26 cellular contexts compared by ENCODE assay signal in genomic region chr2:215620528-215620927, GRCh38.
DNase-seq lines count a peak whose midpoint lies in the region; ATAC-seq, FAIRE-seq and TF ChIP-seq lines count a peak whose summit lies in the region.
"Had no signal": no experiment of that assay in that cellular context is flagged by ENCODE, and none has a peak within 500 bp of the region (broad histone marks: within the 10 kb centered on the region; RNA-seq: fewer than 3 reads in every experiment).

No MANE protein-coding gene starts in this region.

- H3K79me2 ChIP-seq in astrocyte (ENCODE audit: insufficient read depth, low read length): no peaks in the 10 kb centered on the region

- no peaks in the 10 kb centered on the region for H3K36me3 Mint-ChIP-seq in astrocyte (ENCODE audit: low read depth, unreplicated experiment)
- no peaks in the 10 kb centered on the region for H3K36me3 Mint-ChIP-seq in nephron (ENCODE audit: low read depth)
- H3K36me3 Mint-ChIP-seq: activated CD8-positive, alpha-beta memory T cell treated with anti-CD3 and anti-CD28 coated beads, Interleukin-2, amount 10 ng/mL, durations not matched to agents 7 days and 5 days had no signal

- H3K27ac Mint-ChIP-seq in astrocyte (ENCODE audit: unreplicated experiment): peak overlapping the region; percentile 55
- peak overlapping the region in 1 of 3 experiments; percentile 52 for H3K27ac Mint-ChIP-seq in nephron
- H3K27ac Mint-ChIP-seq: activated CD8-positive, alpha-beta memory T cell treated with anti-CD3 and anti-CD28 coated beads, Interleukin-2, amount 10 ng/mL, durations not matched to agents 7 days and 5 days; dendritic cell treated with granulocyte-macrophage colony-stimulating factor and Interleukin-4, amounts not matched to agents 40 ng/mL and 50 ng/mL, for 4 days had no signal

- H3K27me3 ChIP-seq in astrocyte (ENCODE audit: insufficient read depth, low read length) (no peaks in the 10 kb centered on the region), thymus (ENCODE audit: control insufficient read depth, insufficient read depth) (no peaks in the 10 kb centered on the region)
- H3K27me3 ChIP-seq: BLaER1 treated with 17β-estradiol and CSF1 and Interleukin-3, amounts not matched to agents 10 nM and 100 nM; Peyer's patch had no signal

- FAIRE-seq in astrocyte (lab: Jason Lieb, UNC): no peak
- FAIRE-seq: GM12892, islet of Langerhans had no signal

- H3K4me2 ChIP-seq in astrocyte (ENCODE audit: low read length): no peak overlapping the region

- H3K4me3 ChIP-seq in HEK293 (ENCODE audit: low read depth, low read length): no peak overlapping the region
- H3K4me3 ChIP-seq in astrocyte (ENCODE audit: insufficient read depth, low read depth, low read length): no peak overlapping the region
- no peak overlapping the region for H3K4me3 ChIP-seq in thymus (ENCODE audit: low read length)
- H3K4me3 ChIP-seq: BLaER1 treated with 17β-estradiol and CSF1 and Interleukin-3, amounts not matched to agents 10 nM and 100 nM; left ventricle myocardium inferior; Peyer's patch; skin epidermis had no signal

- no peaks in the 10 kb centered on the region for H3K36me3 ChIP-seq in HEK293 (ENCODE audit: control insufficient read depth in 2 of 2, insufficient read depth in 1 of 2, low read length in 2 of 2)
- no peaks in the 10 kb centered on the region for H3K36me3 ChIP-seq in astrocyte (ENCODE audit: insufficient read depth, low read length)
- H3K36me3 ChIP-seq in thymus (ENCODE audit: control insufficient read depth, insufficient read depth): no peaks in the 10 kb centered on the region
- H3K36me3 ChIP-seq: BLaER1 treated with 17β-estradiol and CSF1 and Interleukin-3, amounts not matched to agents 10 nM and 100 nM; left ventricle myocardium inferior; Peyer's patch had no signal

- H3K9ac ChIP-seq in astrocyte (ENCODE audit: low read length): no peak overlapping the region
- H3K9ac ChIP-seq: BLaER1 treated with 17β-estradiol and CSF1 and Interleukin-3, amounts not matched to agents 10 nM and 100 nM had no signal

- H3K9me3 ChIP-seq in HEK293 (ENCODE audit: control insufficient read depth, insufficient read depth, low read depth, low read length): no peaks in the 10 kb centered on the region
- no peaks in the 10 kb centered on the region for H3K9me3 ChIP-seq in astrocyte (ENCODE audit: insufficient read depth, low read depth, low read length)
- no peaks in the 10 kb centered on the region for H3K9me3 ChIP-seq in thymus (ENCODE audit: control insufficient read depth)
- H3K9me3 ChIP-seq: left ventricle myocardium inferior, Peyer's patch had no signal

- CTCF ChIA-PET in HEK293 (lab: Yijun Ruan, JAX): interaction anchor here (1.3 kb wide), 1 partner anchor 166 kb away, joined by 3 read pairs; no protein-coding TSS in a partner anchor

- H3K4me1 Mint-ChIP-seq in astrocyte (ENCODE audit: low read depth, unreplicated experiment) (peaks cover 32% of the 10 kb centered on the region), nephron (peaks cover 57% of the 10 kb centered on the region)
- H3K4me1 Mint-ChIP-seq: central memory CD8-positive, alpha-beta T cell had no signal

- H3K4me1 ChIP-seq in HEK293 (ENCODE audit: control insufficient read depth, insufficient read depth, low read length) (peaks cover 13% of the 10 kb centered on the region), astrocyte (ENCODE audit: insufficient read depth, low read length) (peaks cover 19% of the 10 kb centered on the region), thymus (ENCODE audit: control insufficient read depth, insufficient read depth, low read length) (no peaks in the 10 kb centered on the region)

- no peak for TF ChIP-seq CTCF in HEK293 (tag by site-specific recombination; IDR thresholded peaks at IDR 0.05)
- no peak for TF ChIP-seq CTCF in astrocyte (IDR thresholded peaks at IDR 0.05; ENCODE audit: insufficient read depth, low read depth, low read length)
- TF ChIP-seq CTCF in nephron (IDR thresholded peaks at IDR 0.05; ENCODE audit: unreplicated experiment in 3 of 3): no peak

- H3K4me3 Mint-ChIP-seq in astrocyte (ENCODE audit: unreplicated experiment) (no peak overlapping the region), nephron (peak overlapping the region in 2 of 3 experiments; percentile 12 to 24)
- H3K4me3 Mint-ChIP-seq: activated CD8-positive, alpha-beta memory T cell treated with anti-CD3 and anti-CD28 coated beads, Interleukin-2, amount 10 ng/mL, durations not matched to agents 7 days and 5 days; central memory CD8-positive, alpha-beta T cell had no signal

- no peak for ATAC-seq in HG03097 (IDR thresholded peaks at IDR 0.05; ENCODE audit: low FRiP score, unreplicated experiment)
- ATAC-seq: activated CD4-positive, CD25-positive, alpha-beta regulatory T cell treated with anti-CD3 and anti-CD28 coated beads, Interleukin-2, amount 50 U/mL, for 24 hours; activated CD8-positive, alpha-beta memory T cell treated with anti-CD3 and anti-CD28 coated beads, Interleukin-2, amount 10 ng/mL, durations not matched to agents 7 days and 5 days had no signal

- H3K9me3 Mint-ChIP-seq in astrocyte (ENCODE audit: unreplicated experiment) (peaks cover 5% of the 10 kb centered on the region), nephron (no peaks in the 10 kb centered on the region)
- H3K9me3 Mint-ChIP-seq: central memory CD8-positive, alpha-beta T cell had no signal

- POLR2A ChIA-PET in HEK293 (lab: Yijun Ruan, JAX): no interaction called here

- 98% methylated on average over 3 of the region's 3 CpGs for WGBS in thymus

- no peak overlapping the region for H2AFZ ChIP-seq in astrocyte (ENCODE audit: low read depth, low read length)

- no peaks in the 10 kb centered on the region for H4K20me1 ChIP-seq in astrocyte (ENCODE audit: insufficient read depth, low read length)
- H4K20me1 ChIP-seq: BLaER1 treated with 17β-estradiol and CSF1 and Interleukin-3, amounts not matched to agents 10 nM and 100 nM had no signal

- no peak for DNase-seq in astrocyte (ENCODE audit: low read depth)
- no peak for DNase-seq in NCI-H1092 (lab: John Stamatoyannopoulos, UW)
- no peak for DNase-seq in middle frontal gyrus (ENCODE audit: extremely low spot score, low spot score)
- DNase-seq: activated CD4-positive, alpha-beta T cell treated with anti-CD3 and anti-CD28 coated beads, Interleukin-2, amount 50 U/mL, for 4 hours; activated CD8-positive, alpha-beta memory T cell treated with anti-CD3 and anti-CD28 coated beads, Interleukin-2, amount 10 ng/mL, durations not matched to agents 7 days and 5 days; activated T-cell treated with anti-CD3 and anti-CD28 coated beads, Interleukin-2, amount 50 U/mL, for 48 hours; COR-L47; HCEC 1CT; NCI-H1436; NCI-H2081; NCI-H526 treated with DMSO at 0.1 percent for 48 hours; stimulated activated naive CD4-positive, alpha-beta T cell treated with Interleukin-2 at 50 U/mL for 16 hours; T-helper 2 cell had no signal

- H3K27ac ChIP-seq in HEK293 (ENCODE audit: extremely low read depth, low read depth, low read length) (peak overlapping the region; percentile 88; the same call in 1 of the 2 replicates), astrocyte (ENCODE audit: low read depth, low read length) (no peak overlapping the region), thymus (ENCODE audit: low read depth) (peak overlapping the region; percentile 46)
- H3K27ac ChIP-seq: BLaER1 treated with 17β-estradiol and CSF1 and Interleukin-3, amounts not matched to agents 10 nM and 100 nM; left ventricle myocardium inferior; Peyer's patch; skin epidermis had no signal

- H3K27me3 Mint-ChIP-seq in astrocyte (ENCODE audit: low read depth, unreplicated experiment) (no peaks in the 10 kb centered on the region), nephron (ENCODE audit: low read depth) (no peaks in the 10 kb centered on the region)

TF ChIP-seq in HEK293, 187 proteins besides CTCF, POLR2A, EP300 and RAD21 (continues in another document):
- TF ChIP-seq ZNF623 (tag by site-specific recombination; IDR thresholded peaks at IDR 0.05) (no peak), ZNF670 (tag by site-specific recombination; IDR thresholded peaks at IDR 0.05; ENCODE audit: low read depth) (no peak), ZNF76 (tag by site-specific recombination; IDR thresholded peaks at IDR 0.05; ENCODE audit: borderline replicate concordance, low read depth) (no peak), ZNF585B (tag by site-specific recombination; IDR thresholded peaks at IDR 0.05) (no peak), ZNF19 (tag by site-specific recombination; IDR thresholded peaks at IDR 0.05; ENCODE audit: low read depth) (no peak), ZNF335 (tag by site-specific recombination; conservative IDR thresholded peaks at IDR 0.05) (no peak), ZNF221 (tag by site-specific recombination; IDR thresholded peaks at IDR 0.05; ENCODE audit: borderline replicate concordance) (no peak), PBX3 (CRISPR knock-in tag; IDR thresholded peaks at IDR 0.05) (no peak), ZNF26 (tag by site-specific recombination; IDR thresholded peaks at IDR 0.05) (no peak), ZNF521 (tag by site-specific recombination; IDR thresholded peaks at IDR 0.05) (no peak), ZNF37A (tag by site-specific recombination; IDR thresholded peaks at IDR 0.05) (no peak)
